ENCODE assay signal across 12 cellular contexts in genomic region chr10:131231965-131232541, GRCh38.
"Had no signal": no experiment of that assay in that cellular context is flagged by ENCODE, and none has a peak within 500 bp of the region (broad histone marks: within the 10 kb centered on the region; RNA-seq: fewer than 3 reads in every experiment).

No MANE protein-coding gene starts in this region.

- ATAC-seq: heart left ventricle; left lobe of liver; natural killer cell; right cardiac atrium; stimulated activated naive B cell treated with anti-CD40 and anti-IgM and Interleukin-4, amounts not matched to agents 10 μg/mL and 1 μg/mL and 100 μg/mL, for 72 hours had no signal

- H3K4me3 ChIP-seq: coronary artery, heart left ventricle, smooth muscle cell, tibial nerve had no signal

- H3K27ac ChIP-seq: coronary artery, heart left ventricle, tibial nerve had no signal

- H3K4me1 ChIP-seq: heart left ventricle, tibial nerve had no signal

- H3K4me2 ChIP-seq: smooth muscle cell had no signal

- H3K36me3 ChIP-seq: heart left ventricle, tibial nerve had no signal

- H3K27me3 ChIP-seq: tibial nerve had no signal

- DNase-seq: activated CD4-positive, alpha-beta T cell treated with anti-CD3 and anti-CD28 coated beads, Interleukin-2, amount 50 U/mL, for 1 hour; activated naive CD4-positive, alpha-beta T cell treated with anti-CD3 and anti-CD28 coated beads, Interleukin-2, amount 10 ng/mL, durations not matched to agents 7 days and 5 days; effector CD8-positive, alpha-beta T cell; natural killer cell; nucleus accumbens; right cardiac atrium; stimulated activated naive B cell treated with anti-CD40 and anti-IgM and Interleukin-4, amounts not matched to agents 10 μg/mL and 1 μg/mL and 100 μg/mL, for 72 hours had no signal
